ENCODE assay signal across 14 cellular contexts in the genomic region with DNA sequence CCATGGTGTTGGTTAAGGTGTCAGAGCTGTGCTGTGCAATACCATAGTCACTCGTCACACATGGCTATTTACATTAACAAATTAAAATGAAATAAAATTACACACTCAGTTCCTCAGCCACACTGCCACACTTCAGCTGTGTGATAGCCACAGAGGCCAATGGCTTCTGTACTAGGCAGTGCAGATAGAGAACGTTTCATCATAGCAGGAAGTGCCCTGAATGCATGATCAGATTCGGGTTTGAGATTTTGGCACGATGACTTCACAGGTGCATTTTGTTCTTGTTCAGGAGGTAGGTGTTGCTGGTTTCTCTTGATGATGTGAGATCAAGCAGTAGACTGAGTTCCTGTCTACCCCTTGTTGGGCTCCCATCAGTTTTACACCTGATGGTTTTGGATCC. TPM values are rescaled to one million over a fixed set of nuclear protein-coding genes. Genes with fewer than 3 reads are reported as not detected.
DNase-seq lines count a peak whose midpoint lies in the region; ATAC-seq lines count a peak whose summit lies in the region.
"Had no signal": no experiment of that assay in that cellular context is flagged by ENCODE, and none has a peak within 500 bp of the region (broad histone marks: within the 10 kb centered on the region; RNA-seq: fewer than 3 reads in every experiment).

No MANE protein-coding gene starts in this region.

- DNase-seq in CD4-positive, alpha-beta memory T cell, result peak in 3 of 5 donors; percentile 8 to 26 (median 14)
- DNase-seq in activated CD8-positive, alpha-beta T cell treated with anti-CD3 and anti-CD28 coated beads, Interleukin-2, amount 10 ng/mL, durations not matched to agents 7 days and 5 days, result peak; percentile 49
- peak; percentile 51 for DNase-seq in naive B cell
- DNase-seq in kidney tubule cell (ENCODE audit: low spot score), result no peak
- no peak for DNase-seq in NOMO-1 treated with DMSO at 0.1 percent for 48 hours (lab: John Stamatoyannopoulos, UW; ENCODE audit: unreplicated experiment)
- DNase-seq in effector CD4-positive, alpha-beta T cell, result no peak
- DNase-seq: activated CD4-positive, alpha-beta T cell treated with anti-CD3 and anti-CD28 coated beads for 4 hours; anterior cingulate cortex; esophagus squamous epithelium; H7; hippocampal formation had no signal

- H3K4me3 ChIP-seq in CD4-positive, alpha-beta memory T cell (ENCODE audit: low read length in 2 of 2), result no peak overlapping the region
- H3K4me3 ChIP-seq: coronary artery, esophagus squamous epithelium had no signal

- ATAC-seq in HG02610 (IDR thresholded peaks at IDR 0.05; ENCODE audit: unreplicated experiment) (peak; percentile 59), naive B cell (ENCODE audit: low read depth in 2 of 2) (peak; percentile 97 to 99), GM19324 (IDR thresholded peaks at IDR 0.05; ENCODE audit: low FRiP score, unreplicated experiment) (no peak)
- ATAC-seq in activated CD8-positive, alpha-beta T cell treated with anti-CD3 and anti-CD28 coated beads, Interleukin-2, amount 10 ng/mL, durations not matched to agents 7 days and 5 days, result peak; percentile 52

- H3K9me3 Mint-ChIP-seq in CD4-positive, alpha-beta memory T cell, result no peaks in the 10 kb centered on the region
- H3K9me3 Mint-ChIP-seq in activated CD8-positive, alpha-beta T cell treated with anti-CD3 and anti-CD28 coated beads, Interleukin-2, amount 10 ng/mL, durations not matched to agents 7 days and 5 days (ENCODE audit: insufficient read depth), result no peaks in the 10 kb centered on the region
- H3K9me3 Mint-ChIP-seq in naive B cell, result no peaks in the 10 kb centered on the region

- H3K27ac Mint-ChIP-seq in CD4-positive, alpha-beta memory T cell, result peak overlapping the region in 3 of 7 donors; percentile 58 to 78 (median 70)
- H3K27ac Mint-ChIP-seq in activated CD8-positive, alpha-beta T cell treated with anti-CD3 and anti-CD28 coated beads, Interleukin-2, amount 10 ng/mL, durations not matched to agents 7 days and 5 days, result peak overlapping the region; percentile 60
- H3K27ac Mint-ChIP-seq in naive B cell, result peak overlapping the region; percentile 62 to 93 (median 88)

- CTCF ChIA-PET in CD4-positive, alpha-beta memory T cell (lab: Charles Lee; ENCODE audit: partially characterized antibody), result interaction anchor here (1.5 kb wide), 1 partner anchor 13 kb away, joined by 3 read pairs; no protein-coding TSS in a partner anchor
- CTCF ChIA-PET in activated CD8-positive, alpha-beta T cell treated with anti-CD3 and anti-CD28 coated beads, Interleukin-2, amount 10 ng/mL, durations not matched to agents 7 days and 5 days (lab: Charles Lee), result no interaction called here

- intact Hi-C loops in CD4-positive, alpha-beta memory T cell (cut with micrococcal nuclease), result loop anchor here (10.0 kb wide), 1 partner anchor 125 kb away; a partner anchor contains a TSS

- H3K4me3 Mint-ChIP-seq in CD4-positive, alpha-beta memory T cell, result peak overlapping the region in 1 of 8 donors; percentile 5
- H3K4me3 Mint-ChIP-seq in activated CD8-positive, alpha-beta T cell treated with anti-CD3 and anti-CD28 coated beads, Interleukin-2, amount 10 ng/mL, durations not matched to agents 7 days and 5 days, result no peak overlapping the region
- peak overlapping the region in 7 of 8 donors; percentile 10 to 67 (median 42) for H3K4me3 Mint-ChIP-seq in naive B cell

- H3K4me1 Mint-ChIP-seq in CD4-positive, alpha-beta memory T cell, result peaks cover 7 to 30% (median 15%) of the 10 kb centered on the region in 4 donors
- peaks cover 27% of the 10 kb centered on the region for H3K4me1 Mint-ChIP-seq in activated CD8-positive, alpha-beta T cell treated with anti-CD3 and anti-CD28 coated beads, Interleukin-2, amount 10 ng/mL, durations not matched to agents 7 days and 5 days (ENCODE audit: low read depth)
- peaks cover 19 to 29% (median 21%) of the 10 kb centered on the region in 3 donors for H3K4me1 Mint-ChIP-seq in naive B cell

- no peak overlapping the region for H3K27ac ChIP-seq in CD4-positive, alpha-beta memory T cell (ENCODE audit: low read depth, low read length)

- peaks cover 11% of the 10 kb centered on the region for H3K4me1 ChIP-seq in CD4-positive, alpha-beta memory T cell (ENCODE audit: insufficient read depth, low read length)

- peaks cover 9% of the 10 kb centered on the region for H3K36me3 ChIP-seq in CD4-positive, alpha-beta memory T cell (ENCODE audit: insufficient read depth, low read length)

- peaks cover 1 to 6% of the 10 kb centered on the region in 2 donors for H3K36me3 Mint-ChIP-seq in CD4-positive, alpha-beta memory T cell
- H3K36me3 Mint-ChIP-seq in activated CD8-positive, alpha-beta T cell treated with anti-CD3 and anti-CD28 coated beads, Interleukin-2, amount 10 ng/mL, durations not matched to agents 7 days and 5 days (ENCODE audit: low read depth), result peaks cover 29% of the 10 kb centered on the region
- H3K36me3 Mint-ChIP-seq in naive B cell, result peaks cover 0 to 4% of the 10 kb centered on the region in 2 donors

- no peaks in the 10 kb centered on the region for H3K27me3 Mint-ChIP-seq in CD4-positive, alpha-beta memory T cell
- H3K27me3 Mint-ChIP-seq in activated CD8-positive, alpha-beta T cell treated with anti-CD3 and anti-CD28 coated beads, Interleukin-2, amount 10 ng/mL, durations not matched to agents 7 days and 5 days (ENCODE audit: low read depth), result no peaks in the 10 kb centered on the region
- H3K27me3 Mint-ChIP-seq in naive B cell, result no peaks in the 10 kb centered on the region

- POLR2A ChIA-PET in CD4-positive, alpha-beta memory T cell (lab: Charles Lee; ENCODE audit: partially characterized antibody), result no interaction called here
- POLR2A ChIA-PET in activated CD8-positive, alpha-beta T cell treated with anti-CD3 and anti-CD28 coated beads, Interleukin-2, amount 10 ng/mL, durations not matched to agents 7 days and 5 days (lab: Charles Lee), result no interaction called here

- H3K9me3 ChIP-seq in CD4-positive, alpha-beta memory T cell (ENCODE audit: control insufficient read depth in 1 of 2, low read length in 2 of 2), result no peaks in the 10 kb centered on the region
- H3K9me3 ChIP-seq: esophagus squamous epithelium had no signal

- H3K27me3 ChIP-seq in CD4-positive, alpha-beta memory T cell (ENCODE audit: insufficient read depth, low read length), result no peaks in the 10 kb centered on the region
- H3K27me3 ChIP-seq: esophagus squamous epithelium had no signal

RNA-seq across cellular contexts. Expression of a gene that starts 6.5 kb away (rescaled TPM):
- total RNA-seq in CD4-positive, alpha-beta memory T cell, result 10 to 100 TPM; 11.8 to 12.8 TPM
- 10 to 100 TPM; 23.6 to 25.8 TPM for polyA plus RNA-seq in CD4-positive, alpha-beta memory T cell
- total RNA-seq in activated CD8-positive, alpha-beta T cell treated with anti-CD3 and anti-CD28 coated beads, Interleukin-2, amount 10 ng/mL, durations not matched to agents 7 days and 5 days, result 10 to 100 TPM; 33.4 to 35.4 TPM
- polyA plus RNA-seq in naive B cell (ENCODE audit: low read depth in 6 of 6), result 10 to 100 TPM; 23.6 to 37.9 (median 28.6) TPM

RNA-seq across cellular contexts. Expression of a gene that starts 6.6 kb away (rescaled TPM):
- total RNA-seq in CD4-positive, alpha-beta memory T cell, result 100 to 1,000 TPM; 111 to 113 TPM
- 1 to 10 TPM; 3.9 to 8.2 TPM for polyA plus RNA-seq in CD4-positive, alpha-beta memory T cell
- total RNA-seq in activated CD8-positive, alpha-beta T cell treated with anti-CD3 and anti-CD28 coated beads, Interleukin-2, amount 10 ng/mL, durations not matched to agents 7 days and 5 days, result 100 to 1,000 TPM; 123 to 124 TPM
- polyA plus RNA-seq in naive B cell (ENCODE audit: low read depth in 6 of 6), result 10 to 100 TPM in 2 of 6 donors, 1 to 10 TPM in 4; 7.2 to 16.3 (median 9.2) TPM

RNA-seq across cellular contexts. Expression of a gene that starts 23.9 kb away (rescaled TPM):
- 10 to 100 TPM; 28.3 to 31.6 TPM for total RNA-seq in CD4-positive, alpha-beta memory T cell
- polyA plus RNA-seq in CD4-positive, alpha-beta memory T cell, result 10 to 100 TPM; 11.3 to 13.7 TPM
- 10 to 100 TPM; 20.1 to 20.2 TPM for total RNA-seq in activated CD8-positive, alpha-beta T cell treated with anti-CD3 and anti-CD28 coated beads, Interleukin-2, amount 10 ng/mL, durations not matched to agents 7 days and 5 days
- 10 to 100 TPM; 13.5 to 34.1 (median 19.0) TPM for polyA plus RNA-seq in naive B cell (ENCODE audit: low read depth in 6 of 6)

Comparison
In these comparisons a context has a peak if more than half of its experiments do, and no peak if none do; other contexts are left out.
1. DNase-seq: peak in CD4-positive, alpha-beta memory T cell (3 of 5), activated CD8-positive, alpha-beta T cell treated with anti-CD3 and anti-CD28 coated beads, Interleukin-2, amount 10 ng/mL, durations not matched to agents 7 days and 5 days (single experiment) and naive B cell (single experiment); none in kidney tubule cell (single experiment), NOMO-1 treated with DMSO at 0.1 percent for 48 hours (single experiment) and effector CD4-positive, alpha-beta T cell (single experiment).